Comparison of ENCODE assay signal across 8 cellular contexts in genomic region chr17:7989781-7990655, GRCh38. TPM values are rescaled to one million over a fixed set of nuclear protein-coding genes. Genes with fewer than 3 reads are reported as not detected.
DNase-seq lines count a peak whose midpoint lies in the region; ATAC-seq and TF ChIP-seq lines count a peak whose summit lies in the region.

No MANE protein-coding gene starts in this region.

- H3K27me3 ChIP-seq in KMS-11 (ENCODE audit: insufficient read depth, low read depth) = no peaks in the 10 kb centered on the region
- no peaks in the 10 kb centered on the region for H3K27me3 ChIP-seq in RWPE2 (ENCODE audit: insufficient read depth, poor library complexity, severe bottlenecking)
- peaks cover 6% of the 10 kb centered on the region for H3K27me3 ChIP-seq in neuron (ENCODE audit: insufficient read depth, low read length)
- H3K27me3 ChIP-seq in subcutaneous abdominal adipose tissue (ENCODE audit: control insufficient read depth in 5 of 5, insufficient read depth in 4 of 5, low read length in 5 of 5) = peaks cover 4 to 8% (median 5%) of the 10 kb centered on the region in 5 donors

- no peaks in the 10 kb centered on the region for H4K20me1 ChIP-seq in KMS-11 (ENCODE audit: insufficient read depth)

- H3K9ac ChIP-seq in KMS-11 (peak overlapping the region; percentile 32; the same call in 1 of the 2 replicates), subcutaneous abdominal adipose tissue (ENCODE audit: low read length in 5 of 5) (peak overlapping the region in 2 of 5 donors; percentile 30 to 64)

- H3K4me2 ChIP-seq in KMS-11 = no peak overlapping the region

- H3K79me2 ChIP-seq in KMS-11 (ENCODE audit: insufficient read depth, low read depth) = no peaks in the 10 kb centered on the region

- H3K9me3 ChIP-seq in RWPE2 (ENCODE audit: severe bottlenecking) (no peaks in the 10 kb centered on the region), neuron (ENCODE audit: low read length) (no peaks in the 10 kb centered on the region), subcutaneous abdominal adipose tissue (ENCODE audit: control insufficient read depth in 5 of 5, low read length in 5 of 5) (no peaks in the 10 kb centered on the region)

- H3K4me3 ChIP-seq in KMS-11 (IDR thresholded peaks at IDR 0.05; ENCODE audit: insufficient read depth, low read depth, low read length) = no peak overlapping the region
- H3K4me3 ChIP-seq in RWPE2 (ENCODE audit: severe bottlenecking) = peak overlapping the region; percentile 48
- peak overlapping the region; percentile 31 for H3K4me3 ChIP-seq in neuron (ENCODE audit: low read length)
- peak overlapping the region; percentile 41 to 70 (median 62) for H3K4me3 ChIP-seq in subcutaneous abdominal adipose tissue (ENCODE audit: low read depth in 1 of 5, low read length in 5 of 5)

- in situ Hi-C loops in Caki2 (cut with HindIII; ENCODE audit: low pct_unique_long_range_greater_than_20kb, low sequenced_read_pairs) = no loop called here

- H2AFZ ChIP-seq in KMS-11 (ENCODE audit: low read depth) (peak overlapping the region; percentile 34; the same call in 1 of the 2 replicates), neuron (ENCODE audit: low read depth, low read length) (peak overlapping the region; percentile 71)

- peak; percentile 69 for ATAC-seq in RWPE2 (ENCODE audit: low read depth)

- peak; percentile 71 for DNase-seq in Caki2 (ENCODE audit: low read depth)
- DNase-seq in GM20000 (ENCODE audit: low spot score) = peak; percentile 91
- DNase-seq in RWPE2 (ENCODE audit: low spot score) = peak; percentile 72
- peak; percentile 71 for DNase-seq in activated gamma-delta T cell (lab: John Stamatoyannopoulos, UW)
- peak; percentile 44 for DNase-seq in foreskin melanocyte

- no peak overlapping the region for H3K27ac ChIP-seq in KMS-11
- peak overlapping the region; percentile 11 for H3K27ac ChIP-seq in RWPE2 (ENCODE audit: poor library complexity, severe bottlenecking)
- H3K27ac ChIP-seq in subcutaneous abdominal adipose tissue (ENCODE audit: low read depth, low read length) = no peak overlapping the region

- no peaks in the 10 kb centered on the region for H3K36me3 ChIP-seq in KMS-11 (ENCODE audit: insufficient read depth)
- H3K36me3 ChIP-seq in RWPE2 (ENCODE audit: low read depth) = no peaks in the 10 kb centered on the region
- H3K36me3 ChIP-seq in neuron (ENCODE audit: insufficient read depth, low read length) = no peaks in the 10 kb centered on the region
- H3K36me3 ChIP-seq in subcutaneous abdominal adipose tissue (ENCODE audit: control insufficient read depth in 5 of 5, insufficient read depth in 5 of 5, low read length in 5 of 5) = no peaks in the 10 kb centered on the region

- H3K4me1 ChIP-seq in KMS-11 (ENCODE audit: low read depth, poor library complexity, severe bottlenecking) (no peaks in the 10 kb centered on the region), RWPE2 (ENCODE audit: insufficient read depth, poor library complexity, severe bottlenecking) (peaks cover 5% of the 10 kb centered on the region), neuron (ENCODE audit: insufficient read depth, low read length) (no peaks in the 10 kb centered on the region), subcutaneous abdominal adipose tissue (ENCODE audit: control insufficient read depth in 5 of 5, insufficient read depth in 5 of 5, low read length in 5 of 5) (peaks cover 0 to 10% (median 8%) of the 10 kb centered on the region in 5 donors)

- peak; percentile 98 for TF ChIP-seq CTCF in GM20000 (IDR thresholded peaks at IDR 0.05; ENCODE audit: extremely low read depth, missing control alignments)
- peak; percentile 49 for TF ChIP-seq CTCF in KMS-11 (conservative IDR thresholded peaks at IDR 0.05; ENCODE audit: low read depth, low read length)
- TF ChIP-seq CTCF in RWPE2 (IDR thresholded peaks at IDR 0.05; ENCODE audit: poor library complexity, severe bottlenecking) = peak; percentile 97

RNA-seq across cellular contexts. Expression of gene GUCY2D, which starts 12.4 kb away (rescaled TPM):
- total RNA-seq in Caki2 (2014; rRNA removed; shearing (Covaris generic); ENCODE audit: low replicate concordance) = not detected in 2 replicates

RNA-seq across cellular contexts. Expression of gene ALOX15B, which starts 48.8 kb away (rescaled TPM):
- total RNA-seq in Caki2 (2014; rRNA removed; shearing (Covaris generic); ENCODE audit: low replicate concordance) = not detected in 2 replicates

RNA-seq across cellular contexts. Expression of gene CNTROB, which starts 58.0 kb away (rescaled TPM):
- total RNA-seq in Caki2 (2014; rRNA removed; shearing (Covaris generic); ENCODE audit: low replicate concordance) = 16.6 and 27.1 TPM in 2 replicates

RNA-seq across cellular contexts. Expression of gene TRAPPC1, which starts 58.3 kb away (rescaled TPM):
- total RNA-seq in Caki2 (2014; rRNA removed; shearing (Covaris generic); ENCODE audit: low replicate concordance) = 0.71 and 6.5 TPM in 2 replicates
